ENCODE assay signal across 8 cellular contexts in the genomic region with DNA sequence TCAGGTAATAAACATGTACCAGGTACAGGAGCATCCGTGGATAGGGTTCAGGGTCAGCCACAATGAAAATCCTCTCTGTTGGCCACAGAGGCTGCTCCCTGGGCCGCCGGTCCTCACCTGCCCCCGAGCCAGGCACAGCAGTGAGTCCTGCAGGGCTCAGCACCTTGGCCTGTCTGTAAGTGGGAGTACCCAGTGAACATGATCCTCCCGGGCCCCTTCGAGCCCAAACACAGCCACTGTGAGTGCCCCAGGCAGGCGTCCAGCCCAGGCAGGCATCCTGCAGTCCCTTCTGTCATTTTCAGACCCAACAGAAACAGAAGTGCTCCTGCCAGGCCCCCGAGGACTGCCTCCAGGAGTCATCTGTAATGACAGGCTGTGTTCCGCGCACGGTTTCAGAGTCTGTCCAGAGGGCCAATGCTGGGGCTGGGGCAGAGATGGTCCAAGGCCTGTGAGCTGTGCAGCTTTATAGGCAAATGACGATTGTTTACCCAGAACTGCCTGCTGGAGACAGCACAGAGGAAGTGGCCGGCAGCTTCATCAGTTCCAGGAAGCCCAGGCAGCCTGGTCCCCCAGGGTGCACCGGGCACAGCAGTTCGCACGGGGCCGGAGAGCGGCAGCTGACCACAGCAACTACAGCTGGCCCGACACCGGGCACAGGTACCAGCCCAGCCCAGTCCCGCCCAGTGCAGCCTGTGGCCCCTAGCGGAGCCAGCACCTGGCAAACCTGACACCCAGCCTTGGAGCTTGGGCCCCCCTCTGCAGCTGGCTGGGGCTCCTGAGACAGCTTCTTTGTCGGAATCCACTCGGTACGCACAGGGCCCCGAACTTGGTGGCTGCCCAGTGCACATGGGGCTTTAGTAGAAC. TPM values are rescaled to one million over a fixed set of nuclear protein-coding genes. Genes with fewer than 3 reads are reported as not detected.
DNase-seq lines count a peak whose midpoint lies in the region; TF ChIP-seq lines count a peak whose summit lies in the region.

No MANE protein-coding gene starts in this region.

- H4K20me1 ChIP-seq in neural progenitor cell (ENCODE audit: low read depth) (no peaks in the 10 kb centered on the region), H9 (ENCODE audit: control insufficient read depth, insufficient read depth, insufficient read length) (no peaks in the 10 kb centered on the region)

- H3K4ac ChIP-seq in H9 (ENCODE audit: low read depth, low read length), result no peak overlapping the region

- H2BK12ac ChIP-seq in H9 (ENCODE audit: insufficient read length, low read depth, low read length), result no peak overlapping the region

- H3K56ac ChIP-seq in H9 (ENCODE audit: insufficient read length, low read depth, low read length), result no peak overlapping the region

- peaks cover 2% of the 10 kb centered on the region for H3K79me1 ChIP-seq in H9 (ENCODE audit: insufficient read depth, low read depth, low read length, poor library complexity, severe bottlenecking)

- intact Hi-C loops in CD14-positive monocyte (cut with micrococcal nuclease), result loop anchor here in 1 of 2 donors (10.0 kb wide), 1 partner anchor 149 kb away; no protein-coding TSS in a partner anchor

- peaks cover 1 to 6% (median 4%) of the 10 kb centered on the region in 3 donors for H3K27me3 Mint-ChIP-seq in CD14-positive monocyte (ENCODE audit: low read depth in 3 of 3)
- peaks cover 3% of the 10 kb centered on the region for H3K27me3 Mint-ChIP-seq in neural progenitor cell (ENCODE audit: insufficient read depth, low read depth)
- H3K27me3 Mint-ChIP-seq in H9 (ENCODE audit: low read depth), result peaks cover 15% of the 10 kb centered on the region

- H3K36me3 ChIP-seq in suprapubic skin (no peaks in the 10 kb centered on the region), neural progenitor cell (no peaks in the 10 kb centered on the region)

- no peak overlapping the region for H2BK120ac ChIP-seq in H9 (ENCODE audit: low read depth, low read length, poor library complexity, severe bottlenecking)

- H3K36me3 Mint-ChIP-seq in CD14-positive monocyte, result peaks cover 8 to 10% of the 10 kb centered on the region in 2 donors
- peaks cover 1% of the 10 kb centered on the region for H3K36me3 Mint-ChIP-seq in neural progenitor cell
- H3K36me3 Mint-ChIP-seq in H9 (ENCODE audit: insufficient read depth in 1 of 3, low read depth in 3 of 3), result peaks cover 20 to 61% (median 32%) of the 10 kb centered on the region in 3 experiments

- H3K27me3 ChIP-seq in layer of hippocampus (ENCODE audit: control insufficient read depth, insufficient read depth, low read length) (no peaks in the 10 kb centered on the region), suprapubic skin (no peaks in the 10 kb centered on the region), neural progenitor cell (no peaks in the 10 kb centered on the region), H9 (ENCODE audit: insufficient read depth, low read length) (no peaks in the 10 kb centered on the region)

- H3K9ac ChIP-seq in neural progenitor cell (no peak overlapping the region), H9 (ENCODE audit: extremely low read depth, insufficient read length, low read length) (no peak overlapping the region)

- H3K4me1 Mint-ChIP-seq in CD14-positive monocyte (peaks cover 44% of the 10 kb centered on the region), neural progenitor cell (peaks cover 38% of the 10 kb centered on the region), H9 (peaks cover 24 to 46% of the 10 kb centered on the region in 2 experiments)

- H3K14ac ChIP-seq in H9 (ENCODE audit: insufficient read depth, low read length), result no peak overlapping the region

- peaks cover 55% of the 10 kb centered on the region for H3K4me1 ChIP-seq in suprapubic skin
- H3K4me1 ChIP-seq in neural progenitor cell, result peaks cover 8% of the 10 kb centered on the region
- H3K4me1 ChIP-seq in H9 (ENCODE audit: insufficient read depth, low read length), result no peaks in the 10 kb centered on the region; the same call in 1 of the 2 replicates

- 48% methylated on average over 11 of the region's 26 CpGs for WGBS in suprapubic skin
- no CpG with 5 or more reads among the region's 26 CpGs for WGBS in H9 (ENCODE audit: extremely low coverage, insufficient read length, low lambda C conversion rate)

- H3K4me3 Mint-ChIP-seq in CD14-positive monocyte, result peak overlapping the region; percentile 63 to 82
- H3K4me3 Mint-ChIP-seq in neural progenitor cell, result no peak overlapping the region
- no peak overlapping the region for H3K4me3 Mint-ChIP-seq in H9

- H3K9me3 Mint-ChIP-seq in CD14-positive monocyte (peaks cover 0 to 2% (median 0%) of the 10 kb centered on the region in 7 donors), neural progenitor cell (no peaks in the 10 kb centered on the region), H9 (peaks cover 0 to 3% of the 10 kb centered on the region in 2 experiments; a peak in 1 of 5 replicates)

- H3K4me2 ChIP-seq in neural progenitor cell, result no peak overlapping the region
- no peak overlapping the region for H3K4me2 ChIP-seq in H9 (ENCODE audit: insufficient read depth, insufficient read length, low read length)

- no peak overlapping the region for H3T11ph ChIP-seq in H9 (ENCODE audit: low read length)

- TF ChIP-seq EP300 in suprapubic skin (IDR thresholded peaks at IDR 0.05), result no peak

- no peaks in the 10 kb centered on the region for H3K79me2 ChIP-seq in neural progenitor cell (ENCODE audit: low read depth)
- peaks cover 6% of the 10 kb centered on the region; the same call in 1 of the 2 replicates for H3K79me2 ChIP-seq in H9 (ENCODE audit: insufficient read depth, low read length)

- no peak overlapping the region for H2BK20ac ChIP-seq in H9 (ENCODE audit: low read depth, low read length, poor library complexity, severe bottlenecking)

- no peaks in the 10 kb centered on the region for H3F3A ChIP-seq in neural progenitor cell (ENCODE audit: low read depth)

- H4K91ac ChIP-seq in H9 (ENCODE audit: insufficient read length, low read depth, low read length), result no peak overlapping the region

- H2AFZ ChIP-seq in neural progenitor cell (replicated peaks) (no peak overlapping the region), H9 (ENCODE audit: low read length) (no peak overlapping the region)

- no peak overlapping the region for H2AK5ac ChIP-seq in H9 (ENCODE audit: insufficient read length, low read length)

- no peak overlapping the region for H2BK15ac ChIP-seq in H9 (ENCODE audit: low read depth, low read length)

- DNase-seq in CD14-positive monocyte (ENCODE audit: low spot score) (peak; percentile 68), LNCaP clone FGC (ENCODE audit: low read depth) (peak; percentile 68), astrocyte of the spinal cord (ENCODE audit: low read depth, low spot score) (peak; percentile 81), suprapubic skin (ENCODE audit: low spot score in 2 of 2) (no peak), neural progenitor cell (ENCODE audit: low spot score) (no peak), H9 (no peak), NCI-H2171 (lab: John Stamatoyannopoulos, UW) (no peak)

- H3K18ac ChIP-seq in H9 (ENCODE audit: insufficient read length, low read depth, low read length), result no peak overlapping the region

- peak overlapping the region; percentile 26 for H3K4me3 ChIP-seq in LNCaP clone FGC (ENCODE audit: low read depth, low read length)
- H3K4me3 ChIP-seq in astrocyte of the spinal cord (ENCODE audit: low read depth, low read length), result no peak overlapping the region
- no peak overlapping the region for H3K4me3 ChIP-seq in suprapubic skin
- H3K4me3 ChIP-seq in neural progenitor cell, result no peak overlapping the region

- no peak for TF ChIP-seq CTCF in CD14-positive monocyte (IDR thresholded peaks at IDR 0.05)
- no peak for TF ChIP-seq CTCF in LNCaP clone FGC (IDR thresholded peaks at IDR 0.05; ENCODE audit: control insufficient read depth, extremely low read depth, insufficient read depth)
- TF ChIP-seq CTCF in astrocyte of the spinal cord (IDR thresholded peaks at IDR 0.05; ENCODE audit: low read depth, low read length), result no peak
- TF ChIP-seq CTCF in suprapubic skin (IDR thresholded peaks at IDR 0.05), result no peak
- TF ChIP-seq CTCF in neural progenitor cell (IDR thresholded peaks at IDR 0.05), result no peak
- TF ChIP-seq CTCF in H9 (conservative IDR thresholded peaks at IDR 0.05), result no peak

- H4K8ac ChIP-seq in H9 (replicated peaks; ENCODE audit: insufficient read length, low read depth, low read length), result no peak overlapping the region

- in situ Hi-C loops in astrocyte of the spinal cord (cut with HindIII; ENCODE audit: low sequenced_read_pairs), result no loop called here

- TF ChIP-seq POLR2A in suprapubic skin (IDR thresholded peaks at IDR 0.05), result no peak

- no peak overlapping the region for H2BK5ac ChIP-seq in H9 (ENCODE audit: insufficient read length, low read length)

- no peaks in the 10 kb centered on the region for H3K9me3 ChIP-seq in suprapubic skin
- H3K9me3 ChIP-seq in neural progenitor cell (ENCODE audit: low read depth), result no peaks in the 10 kb centered on the region
- no peaks in the 10 kb centered on the region for H3K9me3 ChIP-seq in H9 (ENCODE audit: control insufficient read depth, low read depth, low read length)

- peak overlapping the region; percentile 52 for H3K27ac ChIP-seq in layer of hippocampus (ENCODE audit: low read depth, low read length)
- peak overlapping the region; percentile 55 for H3K27ac ChIP-seq in suprapubic skin
- H3K27ac ChIP-seq in neural progenitor cell, result no peak overlapping the region
- H3K27ac ChIP-seq in H9 (ENCODE audit: insufficient read length, low read depth, low read length), result no peak overlapping the region

- no peak overlapping the region for H4K5ac ChIP-seq in H9 (ENCODE audit: insufficient read length, low read depth, low read length)

- H3K27ac Mint-ChIP-seq in CD14-positive monocyte (peak overlapping the region; percentile 18 to 73 (median 65)), neural progenitor cell (no peak overlapping the region), H9 (no peak overlapping the region; a peak in 2 of 7 replicates)

- H3K23me2 ChIP-seq in H9 (ENCODE audit: insufficient read length, low read depth, low read length, poor library complexity, severe bottlenecking), result no peaks in the 10 kb centered on the region

- H3K23ac ChIP-seq in H9 (ENCODE audit: insufficient read length, low read depth, low read length), result no peak overlapping the region

RNA-seq across cellular contexts. Expression of a gene that starts 13.2 kb away (rescaled TPM):
- polyA plus RNA-seq in CD14-positive monocyte, result 1 to 10 TPM in 1 of 2 donors, under 1 TPM in 1; 0.40 to 1.1 TPM
- total RNA-seq in suprapubic skin, result 10 to 100 TPM in 3 of 4 donors, 1 to 10 TPM in 1; 10.0 to 99.4 (median 61.1) TPM
- total RNA-seq in neural progenitor cell (ENCODE audit: low replicate concordance), result 2.8 and 8.8 TPM in 2 replicates
- total RNA-seq in H9 (2021), result 217 TPM in 2 replicates

Comparison
In these comparisons a context has a peak if more than half of its experiments do, and no peak if none do; other contexts are left out.
1. DNase-seq: peak in CD14-positive monocyte (single experiment), LNCaP clone FGC (single experiment) and astrocyte of the spinal cord (single experiment); none in suprapubic skin (0 of 2), neural progenitor cell (single experiment), H9 (single experiment) and NCI-H2171 (single experiment).
2. H3K27ac Mint-ChIP-seq: peak in CD14-positive monocyte (7 of 7); none in neural progenitor cell (single experiment) and H9 (0 of 3).
3. H3K4me3 Mint-ChIP-seq: peak in CD14-positive monocyte (2 of 2); none in neural progenitor cell (single experiment) and H9 (0 of 2).
4. H3K27ac ChIP-seq: peak in layer of hippocampus (single experiment) and suprapubic skin (single experiment); none in neural progenitor cell (single experiment) and H9 (single experiment).